In genomic region chr10:102231357-102232318, GRCh38 we compare ENCODE assay signal across 8 cellular contexts. TPM values are rescaled to one million over a fixed set of nuclear protein-coding genes. Genes with fewer than 3 reads are reported as not detected.
A peak's percentile ranks its signal among the peaks of the same experiment; 100 is the strongest.
DNase-seq lines count a peak whose midpoint lies in the region; ATAC-seq and TF ChIP-seq lines count a peak whose summit lies in the region.

No MANE protein-coding gene starts in this region.

- peak; percentile 32 for ATAC-seq in gastroesophageal sphincter

- WGBS in gastroesophageal sphincter (ENCODE audit: low coverage in 1 of 2), 2 donors = 0 to 15% methylated on average over 9 of the region's 76 CpGs

- no peak overlapping the region for H2AFZ ChIP-seq in OCI-LY7 (ENCODE audit: low read length)

- peak; percentile 18 for DNase-seq in NCI-H345 (lab: John Stamatoyannopoulos, UW)
- no peak for DNase-seq in NCI-H345 treated with DMSO at 0.1 percent for 48 hours (lab: John Stamatoyannopoulos, UW; ENCODE audit: unreplicated experiment)
- DNase-seq in OCI-LY7 (ENCODE audit: low spot score) = peak; percentile 37
- peak; percentile 69 for DNase-seq in activated T-helper 2 cell treated with anti-CD3 and anti-CD28 coated beads, Interferon-gamma antibody, Interleukin-2, Interleukin-4, amounts not matched to agents 10 μg/mL and 5 μg/mL and 100 μg/mL, durations not matched to agents 14 hours and 24 hours and 36 hours (ENCODE audit: low spot score)
- DNase-seq in retinal pigment epithelial cell (ENCODE audit: low read depth) = no peak
- DNase-seq in middle frontal gyrus (ENCODE audit: extremely low spot score, low spot score) = no peak
- no peak for DNase-seq in posterior vena cava (ENCODE audit: low spot score)

- H3K4me3 ChIP-seq in OCI-LY7 (ENCODE audit: low read depth, low read length, poor library complexity, severe bottlenecking) = no peak overlapping the region
- H3K4me3 ChIP-seq in gastroesophageal sphincter = peak overlapping the region in 1 of 2 donors; percentile 52
- peak overlapping the region; percentile 51 for H3K4me3 ChIP-seq in retinal pigment epithelial cell (ENCODE audit: low read length)

- H3K36me3 Mint-ChIP-seq in activated T-helper 2 cell treated with anti-CD3 and anti-CD28 coated beads, Interferon-gamma antibody, Interleukin-2, Interleukin-4, amounts not matched to agents 10 μg/mL and 5 μg/mL and 100 μg/mL, durations not matched to agents 14 hours and 24 hours and 36 hours (ENCODE audit: low read depth) = no peaks in the 10 kb centered on the region

- CTCF ChIA-PET in OCI-LY7 (lab: Charles Lee; ENCODE audit: unreplicated experiment) = no interaction called here

- H3K9me3 Mint-ChIP-seq in activated T-helper 2 cell treated with anti-CD3 and anti-CD28 coated beads, Interferon-gamma antibody, Interleukin-2, Interleukin-4, amounts not matched to agents 10 μg/mL and 5 μg/mL and 100 μg/mL, durations not matched to agents 14 hours and 24 hours and 36 hours = no peaks in the 10 kb centered on the region

- peak overlapping the region; percentile 62 for H3K4me3 Mint-ChIP-seq in activated T-helper 2 cell treated with anti-CD3 and anti-CD28 coated beads, Interferon-gamma antibody, Interleukin-2, Interleukin-4, amounts not matched to agents 10 μg/mL and 5 μg/mL and 100 μg/mL, durations not matched to agents 14 hours and 24 hours and 36 hours (ENCODE audit: low read depth)

- H3K9me3 ChIP-seq in OCI-LY7 (ENCODE audit: low read length) (no peaks in the 10 kb centered on the region), gastroesophageal sphincter (no peaks in the 10 kb centered on the region)

- H3K27me3 Mint-ChIP-seq in activated T-helper 2 cell treated with anti-CD3 and anti-CD28 coated beads, Interferon-gamma antibody, Interleukin-2, Interleukin-4, amounts not matched to agents 10 μg/mL and 5 μg/mL and 100 μg/mL, durations not matched to agents 14 hours and 24 hours and 36 hours (ENCODE audit: low read depth) = peaks cover 55% of the 10 kb centered on the region

- no TSS peak for BruUV-seq in OCI-LY7 (replicated peaks; lab: Mats Ljungman, UMichigan)

- no peak overlapping the region for H3K27ac ChIP-seq in OCI-LY7 (ENCODE audit: low read depth, low read length, poor library complexity, severe bottlenecking)
- no peak overlapping the region for H3K27ac ChIP-seq in gastroesophageal sphincter

- no peak overlapping the region; the same call in 1 of the 2 replicates for H3K4me2 ChIP-seq in OCI-LY7 (ENCODE audit: low read length)

- H3K4me1 ChIP-seq in OCI-LY7 (ENCODE audit: insufficient read depth, low read length, poor library complexity, severe bottlenecking) = no peaks in the 10 kb centered on the region
- peaks cover 0 to 26% (median 19%) of the 10 kb centered on the region in 3 donors for H3K4me1 ChIP-seq in gastroesophageal sphincter

- POLR2A ChIA-PET in OCI-LY7 (lab: Charles Lee) = no interaction called here

- no peaks in the 10 kb centered on the region for H3K79me2 ChIP-seq in OCI-LY7 (ENCODE audit: insufficient read depth, low read depth, low read length)

- no peaks in the 10 kb centered on the region for H4K20me1 ChIP-seq in OCI-LY7 (ENCODE audit: insufficient read depth, low read length)

- H3K27me3 ChIP-seq in gastroesophageal sphincter = peaks cover 95% of the 10 kb centered on the region

- no peak for TF ChIP-seq EP300 in gastroesophageal sphincter (IDR thresholded peaks at IDR 0.05)

- intact Hi-C loops in OCI-LY7 (cut with micrococcal nuclease; ENCODE audit: unreplicated experiment) = no loop called here
- intact Hi-C loops in activated T-helper 2 cell treated with anti-CD3 and anti-CD28 coated beads, Interferon-gamma antibody, Interleukin-2, Interleukin-4, amounts not matched to agents 10 μg/mL and 5 μg/mL and 100 μg/mL, durations not matched to agents 14 hours and 24 hours and 36 hours (cut with micrococcal nuclease) = loop anchor here (1.0 to 2.0 kb wide), 4 partner anchors 10 to 191 kb away; partner anchors contain the start of gene PITX3
- intact Hi-C loops in posterior vena cava (cut with DNase I) = loop anchor here (2.0 to 5.0 kb wide), 2 partner anchors 121 kb away; no protein-coding TSS in a partner anchor

- no peaks in the 10 kb centered on the region for H3K36me3 ChIP-seq in OCI-LY7 (ENCODE audit: insufficient read depth, low read length)
- no peaks in the 10 kb centered on the region for H3K36me3 ChIP-seq in gastroesophageal sphincter

- H3K9me2 ChIP-seq in OCI-LY7 (ENCODE audit: insufficient read depth, low read length) = no peaks in the 10 kb centered on the region

- TF ChIP-seq POLR2A in gastroesophageal sphincter (IDR thresholded peaks at IDR 0.05) = no peak

- H3K4me1 Mint-ChIP-seq in activated T-helper 2 cell treated with anti-CD3 and anti-CD28 coated beads, Interferon-gamma antibody, Interleukin-2, Interleukin-4, amounts not matched to agents 10 μg/mL and 5 μg/mL and 100 μg/mL, durations not matched to agents 14 hours and 24 hours and 36 hours (ENCODE audit: low read depth) = peaks cover 9% of the 10 kb centered on the region

- H3K27ac Mint-ChIP-seq in activated T-helper 2 cell treated with anti-CD3 and anti-CD28 coated beads, Interferon-gamma antibody, Interleukin-2, Interleukin-4, amounts not matched to agents 10 μg/mL and 5 μg/mL and 100 μg/mL, durations not matched to agents 14 hours and 24 hours and 36 hours = no peak overlapping the region

- TF ChIP-seq CTCF in OCI-LY7 (conservative IDR thresholded peaks at IDR 0.05; ENCODE audit: low read length) = peak; percentile 79
- peak in 3 of 4 experiments; percentile 53 to 74 (median 66) for TF ChIP-seq CTCF in gastroesophageal sphincter (IDR thresholded peaks at IDR 0.05)
- TF ChIP-seq CTCF in retinal pigment epithelial cell (conservative IDR thresholded peaks at IDR 0.05; ENCODE audit: low read depth, low read length) = peak; percentile 86

RNA-seq across cellular contexts. Expression of gene ELOVL3, which starts 5.5 kb away (rescaled TPM):
- 0.62 TPM in 1 of 2 replicates, not detected in the other for total RNA-seq in OCI-LY7 (2014; rRNA removed; shearing (Covaris generic))
- total RNA-seq in OCI-LY7 (2022) (0.48 TPM in 1 of 2 replicates, not detected in the other), gastroesophageal sphincter (under 1 TPM in 1 of 4 donors, not detected in 3; 0.81 TPM), posterior vena cava (under 1 TPM in 1 of 2 donors, not detected in 1; 0.29 TPM)
- total RNA-seq in activated T-helper 2 cell treated with anti-CD3 and anti-CD28 coated beads, Interferon-gamma antibody, Interleukin-2, Interleukin-4, amounts not matched to agents 10 μg/mL and 5 μg/mL and 100 μg/mL, durations not matched to agents 14 hours and 24 hours and 36 hours = not detected in 2 replicates

RNA-seq across cellular contexts. Expression of gene PITX3, which starts 9.7 kb away (rescaled TPM):
- total RNA-seq in OCI-LY7 (2014; rRNA removed; shearing (Covaris generic)) = not detected in 2 replicates
- total RNA-seq in OCI-LY7 (2022) = not detected in 2 replicates
- total RNA-seq in activated T-helper 2 cell treated with anti-CD3 and anti-CD28 coated beads, Interferon-gamma antibody, Interleukin-2, Interleukin-4, amounts not matched to agents 10 μg/mL and 5 μg/mL and 100 μg/mL, durations not matched to agents 14 hours and 24 hours and 36 hours = 0.30 and 0.46 TPM in 2 replicates
- total RNA-seq in gastroesophageal sphincter = under 1 TPM in 1 of 4 donors, not detected in 3; 0.30 TPM
- not detected for total RNA-seq in posterior vena cava

RNA-seq across cellular contexts. Expression of gene GBF1, which starts 13.7 kb away (rescaled TPM):
- 13.8 and 17.8 TPM in 2 replicates for total RNA-seq in OCI-LY7 (2014; rRNA removed; shearing (Covaris generic))
- 33.4 and 36.9 TPM in 2 replicates for total RNA-seq in OCI-LY7 (2022)
- 47.9 and 49.2 TPM in 2 replicates for total RNA-seq in activated T-helper 2 cell treated with anti-CD3 and anti-CD28 coated beads, Interferon-gamma antibody, Interleukin-2, Interleukin-4, amounts not matched to agents 10 μg/mL and 5 μg/mL and 100 μg/mL, durations not matched to agents 14 hours and 24 hours and 36 hours
- total RNA-seq in gastroesophageal sphincter = 10 to 100 TPM; 32.0 to 54.7 (median 39.4) TPM
- total RNA-seq in posterior vena cava = 10 to 100 TPM; 32.6 to 34.7 TPM

Comparison
In these comparisons a context has a peak if more than half of its experiments do, and no peak if none do; other contexts are left out.
1. DNase-seq: peak in NCI-H345 (single experiment), OCI-LY7 (single experiment) and activated T-helper 2 cell treated with anti-CD3 and anti-CD28 coated beads, Interferon-gamma antibody, Interleukin-2, Interleukin-4, amounts not matched to agents 10 μg/mL and 5 μg/mL and 100 μg/mL, durations not matched to agents 14 hours and 24 hours and 36 hours (single experiment); none in NCI-H345 treated with DMSO at 0.1 percent for 48 hours (single experiment), retinal pigment epithelial cell (single experiment), middle frontal gyrus (single experiment) and posterior vena cava (single experiment).
2. Peak in every context shown above with its lines, with median percentiles within 50 percentile points of each other: CTCF ChIP-seq.